Comparison of ENCODE assay signal across 1 cellular context in genomic region chr12:93847517-93848452, GRCh38.
TF ChIP-seq lines count a peak whose summit lies in the region.

No MANE protein-coding gene starts in this region.

TF ChIP-seq in GM12878, 131 proteins besides CTCF, POLR2A, EP300 and RAD21 (continued from another document):
- TF ChIP-seq BCL3 (IDR thresholded peaks at IDR 0.05; ENCODE audit: borderline replicate concordance, insufficient read depth, low read depth, low read length, poor library complexity, severe bottlenecking) (peak; percentile 44), DPF2 (IDR thresholded peaks at IDR 0.05) (peak; percentile 97), JUNB (IDR thresholded peaks at IDR 0.05) (peak; percentile 98), EZH2 (IDR thresholded peaks at IDR 0.05; ENCODE audit: borderline replicate concordance, control insufficient read depth, low read depth, low read length) (no peak), CBX3 (IDR thresholded peaks at IDR 0.05; ENCODE audit: borderline replicate concordance, low read depth) (no peak), CEBPB (IDR thresholded peaks at IDR 0.05; ENCODE audit: borderline replicate concordance in 1 of 2, low read depth in 2 of 2, low read length in 2 of 2) (peak in 1 of 2 experiments; percentile 23; a peak in 1 of 4 replicates), RBBP5 (conservative IDR thresholded peaks at IDR 0.05) (0 out of 2 replicates have a peak, but pooled peaks have one; percentile 65), NFIC (IDR thresholded peaks at IDR 0.05; ENCODE audit: low read depth, low read length) (peak; percentile 97), CREB1 (IDR thresholded peaks at IDR 0.05; ENCODE audit: low read depth) (peak; percentile 61; the same call in 1 of the 2 replicates), SMC3 (IDR thresholded peaks at IDR 0.05; ENCODE audit: borderline replicate concordance, low read length) (no peak), KAT2A (conservative IDR thresholded peaks at IDR 0.05; ENCODE audit: control insufficient read depth, low read depth, low read length) (no peak), IKZF1 (conservative IDR thresholded peaks at IDR 0.05) (peak; percentile 70), E2F4 (IDR thresholded peaks at IDR 0.05; ENCODE audit: low read depth, low read length) (no peak)
